ENCODE assay signal across 1 cellular context in the genomic region with DNA sequence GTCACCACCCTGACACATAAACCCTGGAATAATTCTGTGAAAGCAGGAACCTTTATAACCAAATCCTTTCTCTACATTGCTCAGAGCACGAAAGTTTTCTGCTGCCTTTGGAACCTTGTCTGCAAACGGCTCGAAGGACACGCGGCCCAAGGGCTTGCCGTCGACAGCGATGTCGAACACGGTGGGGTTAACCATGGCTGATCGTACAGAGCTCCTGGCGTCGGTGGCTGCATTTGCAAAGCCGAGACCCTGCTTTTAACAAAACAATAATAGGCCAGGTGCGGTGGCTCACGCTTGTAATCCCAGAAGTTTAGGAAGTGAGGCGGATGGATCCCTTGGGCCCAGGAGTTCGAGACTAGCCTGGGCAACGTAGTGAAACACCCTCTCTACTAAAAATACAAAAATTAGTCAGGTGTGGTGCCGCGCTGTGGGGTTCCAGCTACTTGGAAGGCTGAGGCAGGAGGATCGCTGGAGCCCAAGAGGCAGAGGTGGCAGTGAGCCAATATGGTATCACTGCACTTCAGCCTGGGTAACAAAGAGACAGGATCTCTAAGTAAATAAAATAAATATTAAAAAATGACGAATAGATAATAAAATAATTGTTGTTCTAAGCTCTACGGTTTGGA.
TF ChIP-seq lines count a peak whose summit lies in the region.

No MANE protein-coding gene starts in this region.

TF ChIP-seq in IMR-90, 13 proteins besides CTCF, POLR2A, EP300 and RAD21:
- TF ChIP-seq CEBPB (IDR thresholded peaks at IDR 0.05; ENCODE audit: low read depth, low read length) (no peak), MAFK (IDR thresholded peaks at IDR 0.05; ENCODE audit: low read depth, low read length) (no peak), BHLHE40 (IDR thresholded peaks at IDR 0.05; ENCODE audit: low read depth, low read length) (no peak)
